Comparison of ENCODE assay signal across 8 cellular contexts in the genomic region with DNA sequence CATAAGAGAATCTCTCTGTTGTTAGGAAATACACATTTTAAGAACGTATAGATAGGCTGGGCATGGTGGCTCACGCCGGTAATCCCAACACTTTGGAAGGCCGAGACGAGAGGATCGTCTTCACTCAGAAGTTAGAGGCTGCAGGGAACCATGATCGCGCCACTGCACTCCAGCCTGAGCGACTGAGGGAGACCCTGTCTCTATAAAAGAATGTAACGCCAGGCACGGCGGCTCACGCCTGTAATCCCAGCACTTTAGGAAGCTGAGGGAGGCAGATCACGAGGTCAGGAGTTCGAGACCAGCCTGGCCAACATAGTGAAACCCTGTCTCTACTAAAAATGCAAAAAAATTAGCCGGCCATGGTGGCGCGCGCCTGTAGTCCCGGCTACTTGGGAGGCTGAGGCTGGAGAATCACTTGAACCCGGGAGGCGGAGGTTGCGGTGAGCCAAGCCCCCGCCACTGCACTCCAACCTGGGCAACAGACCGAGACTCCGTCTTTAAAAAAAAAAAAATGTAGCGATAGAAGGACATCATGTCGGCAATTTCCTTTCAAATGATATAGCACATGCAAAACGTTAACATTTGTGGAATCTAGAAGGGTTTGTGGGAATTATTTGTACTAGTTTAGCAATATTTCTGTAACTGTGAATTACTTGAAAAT. TPM values are rescaled to one million over a fixed set of nuclear protein-coding genes. Genes with fewer than 3 reads are reported as not detected.
DNase-seq lines count a peak whose midpoint lies in the region; TF ChIP-seq lines count a peak whose summit lies in the region.

No MANE protein-coding gene starts in this region.

- TF ChIP-seq CTCF in GM06990 (IDR thresholded peaks at IDR 0.05; ENCODE audit: insufficient read depth, low read length, poor library complexity, severe bottlenecking) (no peak), SU-DHL-6 (IDR thresholded peaks at IDR 0.05; ENCODE audit: insufficient read depth, low read length, poor library complexity, severe bottlenecking) (no peak), fibroblast of mammary gland (conservative IDR thresholded peaks at IDR 0.05; ENCODE audit: control insufficient read depth, insufficient read depth, low read depth, low read length) (no peak), prostate gland (IDR thresholded peaks at IDR 0.05) (no peak), GM13976 (IDR thresholded peaks at IDR 0.05; ENCODE audit: borderline replicate concordance, control extremely low read depth, extremely low read depth, insufficient read depth, missing control alignments) (no peak)

- peak overlapping the region; percentile 86 for H2AFZ ChIP-seq in SU-DHL-6 (ENCODE audit: low read depth, low read length, severe bottlenecking)

- DNase-seq in GM06990 (ENCODE audit: extremely low read depth, insufficient read length) (peak; percentile 13), fibroblast of mammary gland (ENCODE audit: low read depth) (no peak), prostate gland (ENCODE audit: low spot score) (no peak), kidney glomerular epithelial cell (lab: John Stamatoyannopoulos, UW) (no peak), NCI-H82 (lab: John Stamatoyannopoulos, UW) (no peak), GM13976 (ENCODE audit: low spot score) (no peak), MV-4-11 (lab: John Stamatoyannopoulos, UW) (no peak)

- H3K9me3 ChIP-seq in SU-DHL-6 (ENCODE audit: insufficient read depth, low read length): no peaks in the 10 kb centered on the region
- H3K9me3 ChIP-seq in prostate gland: no peaks in the 10 kb centered on the region

- 53% methylated on average over 29 of the region's 29 CpGs for WGBS in prostate gland

- H3K4me2 ChIP-seq in SU-DHL-6 (ENCODE audit: low read depth, low read length, poor library complexity, severe bottlenecking): peak overlapping the region; percentile 83

- no peaks in the 10 kb centered on the region for H3K27me3 ChIP-seq in GM06990 (replicated peaks; ENCODE audit: control insufficient read depth, insufficient read depth, low read length)
- H3K27me3 ChIP-seq in SU-DHL-6 (ENCODE audit: low read length): no peaks in the 10 kb centered on the region
- no peaks in the 10 kb centered on the region for H3K27me3 ChIP-seq in prostate gland (replicated peaks; ENCODE audit: insufficient read depth)

- H3K4me1 ChIP-seq in prostate gland (replicated peaks): no peaks in the 10 kb centered on the region

- intact Hi-C loops in prostate gland (cut with DNase I): loop anchor here (10.0 kb wide), 2 partner anchors 518 to 1072 kb away; a partner anchor contains a TSS

- TF ChIP-seq POLR2A in prostate gland (IDR thresholded peaks at IDR 0.05): no peak

- no peaks in the 10 kb centered on the region for H3K9me2 ChIP-seq in SU-DHL-6 (replicated peaks; ENCODE audit: insufficient read depth, low read length)

- H3K4me3 ChIP-seq in GM06990 (replicated peaks; ENCODE audit: low read depth, low read length) (peak overlapping the region; percentile 94), SU-DHL-6 (ENCODE audit: insufficient read depth, low read length, poor library complexity, severe bottlenecking) (peak overlapping the region; percentile 73), fibroblast of mammary gland (ENCODE audit: control insufficient read depth, low read depth, low read length) (peak overlapping the region; percentile 96), prostate gland (peak overlapping the region; percentile 79 to 94)

- H3K36me3 ChIP-seq in GM06990 (ENCODE audit: control insufficient read depth, insufficient read depth, low read length) (peaks cover 2% of the 10 kb centered on the region), SU-DHL-6 (ENCODE audit: low read length) (peaks cover 28% of the 10 kb centered on the region), prostate gland (peaks cover 2 to 9% of the 10 kb centered on the region in 2 donors)

- H3K27ac ChIP-seq in SU-DHL-6 (ENCODE audit: low read depth, low read length) (peak overlapping the region; percentile 54), prostate gland (peak overlapping the region; percentile 86 to 88)

- H3K9ac ChIP-seq in SU-DHL-6 (ENCODE audit: low read length): peak overlapping the region; percentile 89

- in situ Hi-C loops in GM13976 (cut with MboI; ENCODE audit: low sequenced_read_pairs, unreplicated experiment): no loop called here

- peaks cover 23% of the 10 kb centered on the region for H4K20me1 ChIP-seq in SU-DHL-6 (ENCODE audit: low read depth, low read length)

- H3K79me2 ChIP-seq in SU-DHL-6 (ENCODE audit: insufficient read depth, low read length): peaks cover 32% of the 10 kb centered on the region

- H3F3A ChIP-seq in SU-DHL-6 (ENCODE audit: insufficient read depth): peaks cover 13% of the 10 kb centered on the region; the same call in 1 of the 2 replicates

RNA-seq across cellular contexts. Expression of a gene that starts 0.7 kb away (rescaled TPM):
- 100 to 1,000 TPM; 267 to 422 TPM for total RNA-seq in prostate gland

RNA-seq across cellular contexts. Expression of a gene that starts 20.5 kb away (rescaled TPM):
- 1 to 10 TPM; 6.9 to 8.8 TPM for total RNA-seq in prostate gland

RNA-seq across cellular contexts. Expression of a gene that starts 49.4 kb away (rescaled TPM):
- total RNA-seq in prostate gland: 1 to 10 TPM; 4.0 to 4.3 TPM
